26 cellular contexts compared by ENCODE assay signal in the genomic region with DNA sequence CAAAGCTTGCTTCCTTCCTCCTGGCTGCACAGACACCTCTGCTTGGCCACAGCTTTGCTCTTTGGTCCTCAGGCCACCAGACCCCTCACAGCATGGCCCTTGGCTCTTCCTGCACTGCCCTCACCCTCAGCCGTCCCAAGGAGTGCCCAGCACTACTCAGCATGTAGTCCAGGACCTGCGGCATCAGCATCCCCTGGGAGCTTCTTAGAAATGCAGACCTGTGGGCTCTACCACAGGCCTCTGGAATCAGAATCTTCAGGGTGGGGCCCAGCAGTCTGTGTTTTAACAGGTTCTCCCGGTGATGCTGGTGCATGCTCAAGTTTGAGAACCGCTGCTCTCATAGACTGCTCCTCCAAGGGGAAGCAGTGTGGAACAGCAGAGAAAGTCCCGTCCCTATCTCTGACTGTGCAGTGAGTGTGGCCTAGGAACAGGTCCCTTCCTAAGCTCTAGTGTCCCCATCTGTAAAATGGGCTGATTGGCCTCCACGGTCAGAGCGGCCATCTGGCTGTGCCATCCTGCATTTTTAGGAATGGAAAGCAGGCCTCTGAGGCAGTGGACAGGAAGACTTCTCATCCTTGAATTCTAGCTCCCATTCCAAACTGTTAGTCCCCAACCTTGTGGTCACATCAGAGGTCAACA. TPM values are rescaled to one million over a fixed set of nuclear protein-coding genes. Genes with fewer than 3 reads are reported as not detected.
DNase-seq lines count a peak whose midpoint lies in the region; ATAC-seq and TF ChIP-seq lines count a peak whose summit lies in the region.
"Had no signal": no experiment of that assay in that cellular context is flagged by ENCODE, and none has a peak within 500 bp of the region (broad histone marks: within the 10 kb centered on the region; RNA-seq: fewer than 3 reads in every experiment).

No MANE protein-coding gene starts in this region.

- no peaks in the 10 kb centered on the region for H3K9me3 ChIP-seq in T-helper 17 cell (ENCODE audit: control insufficient read depth, low read length, poor library complexity, severe bottlenecking)
- no peaks in the 10 kb centered on the region for H3K9me3 ChIP-seq in testis
- H3K9me3 ChIP-seq: Peyer's patch, SJCRH30 had no signal

- H3K27me3 Mint-ChIP-seq in Calu3 (ENCODE audit: unreplicated experiment) (no peaks in the 10 kb centered on the region), T-helper 17 cell (no peaks in the 10 kb centered on the region), endothelial cell (ENCODE audit: unreplicated experiment) (peaks cover 9% of the 10 kb centered on the region)
- H3K27me3 Mint-ChIP-seq: CD4-positive, alpha-beta T cell; IgD-negative memory B cell had no signal

- peaks cover 22% of the 10 kb centered on the region for H3K36me3 Mint-ChIP-seq in Calu3 (ENCODE audit: insufficient read depth, unreplicated experiment)
- H3K36me3 Mint-ChIP-seq in T-helper 17 cell (ENCODE audit: low read depth): no peaks in the 10 kb centered on the region
- H3K36me3 Mint-ChIP-seq in endothelial cell (ENCODE audit: low read depth, unreplicated experiment): peaks cover 8% of the 10 kb centered on the region
- no peaks in the 10 kb centered on the region for H3K36me3 Mint-ChIP-seq in stimulated activated effector memory CD8-positive, alpha-beta T cell treated with anti-CD3 and anti-CD28 coated beads, Interleukin-12 subunit alpha, Interleukin-12 subunit beta, amount 100 ng/mL, for 72 hours
- H3K36me3 Mint-ChIP-seq: IgD-negative memory B cell had no signal

- peak overlapping the region; percentile 3 for H3K27ac Mint-ChIP-seq in Calu3 (ENCODE audit: unreplicated experiment)
- peak overlapping the region; percentile 59 for H3K27ac Mint-ChIP-seq in T-helper 17 cell
- H3K27ac Mint-ChIP-seq in endothelial cell (ENCODE audit: unreplicated experiment): peak overlapping the region; percentile 81
- peak overlapping the region; percentile 32 for H3K27ac Mint-ChIP-seq in stimulated activated effector memory CD8-positive, alpha-beta T cell treated with anti-CD3 and anti-CD28 coated beads, Interleukin-12 subunit alpha, Interleukin-12 subunit beta, amount 100 ng/mL, for 72 hours
- H3K27ac Mint-ChIP-seq: CD4-positive, alpha-beta T cell had no signal

- WGBS in testis, 2 donors: 70 to 88% methylated on average over 6 to 7 of the region's 7 CpGs

- no peak for ATAC-seq in T-helper 17 cell
- ATAC-seq in stimulated activated effector memory CD8-positive, alpha-beta T cell treated with anti-CD3 and anti-CD28 coated beads, Interleukin-12 subunit alpha, Interleukin-12 subunit beta, amount 100 ng/mL, for 72 hours: no peak
- ATAC-seq: HCT116 had no signal

- no TSS peak for BruUV-seq in Calu3 (replicated peaks; lab: Mats Ljungman, UMichigan)

- CTCF ChIA-PET in Calu3 (lab: Charles Lee): interaction anchor here (0.6 to 1.1 kb wide), 4 partner anchors 73 to 266 kb away, joined by 3 to 5 read pairs (median 3); no protein-coding TSS in a partner anchor

- H3K4me3 ChIP-seq in testis: no peak overlapping the region
- H3K4me3 ChIP-seq: Peyer's patch, SJCRH30 had no signal

- H3K4me1 Mint-ChIP-seq in Calu3 (ENCODE audit: low read depth, unreplicated experiment): peaks cover 8% of the 10 kb centered on the region
- peaks cover 12% of the 10 kb centered on the region for H3K4me1 Mint-ChIP-seq in T-helper 17 cell
- H3K4me1 Mint-ChIP-seq in endothelial cell (ENCODE audit: unreplicated experiment): peaks cover 16% of the 10 kb centered on the region
- H3K4me1 Mint-ChIP-seq in stimulated activated effector memory CD8-positive, alpha-beta T cell treated with anti-CD3 and anti-CD28 coated beads, Interleukin-12 subunit alpha, Interleukin-12 subunit beta, amount 100 ng/mL, for 72 hours: peaks cover 12% of the 10 kb centered on the region

- H3K4me3 Mint-ChIP-seq in Calu3 (ENCODE audit: low read depth, unreplicated experiment) (no peak overlapping the region), T-helper 17 cell (no peak overlapping the region), endothelial cell (ENCODE audit: unreplicated experiment) (no peak overlapping the region)
- no peak overlapping the region for H3K4me3 Mint-ChIP-seq in stimulated activated effector memory CD8-positive, alpha-beta T cell treated with anti-CD3 and anti-CD28 coated beads, Interleukin-12 subunit alpha, Interleukin-12 subunit beta, amount 100 ng/mL, for 72 hours
- H3K4me3 Mint-ChIP-seq: CD4-positive, alpha-beta T cell; IgD-negative memory B cell had no signal

- DNase-seq in Calu3 (no peak), T-helper 17 cell (no peak), endothelial cell (ENCODE audit: low spot score) (no peak), testis (no peak), SKM-1 treated with dmso at 0.1 percent for 144 hours (lab: John Stamatoyannopoulos, UW; ENCODE audit: unreplicated experiment) (no peak)
- no peak for DNase-seq in stimulated activated effector memory CD8-positive, alpha-beta T cell treated with anti-CD3 and anti-CD28 coated beads, Interleukin-12 subunit alpha, Interleukin-12 subunit beta, amount 100 ng/mL, for 72 hours (ENCODE audit: low spot score in 2 of 2)
- DNase-seq in stimulated activated CD8-positive, alpha-beta memory T cell treated with anti-CD3 and anti-CD28 coated beads, Interleukin-4, amount 100 ng/mL, for 48 hours: no peak
- DNase-seq: CD4-positive, alpha-beta T cell; COR-L47; DMS 273 treated with DMSO at 0.1 percent for 48 hours; DND-41; GOT3; Karpas-422; NCI-H1694; NCI-H2081; NCI-H2171; NCI-H345; NCI-H524; NCI-H82; Peyer's patch; SJCRH30 had no signal

- intact Hi-C loops in Calu3 (cut with micrococcal nuclease; ENCODE audit: unreplicated experiment): no loop called here
- intact Hi-C loops in testis (cut with DNase I; ENCODE audit: low total_unique reads): no loop called here

- TF ChIP-seq POLR2A in testis (IDR thresholded peaks at IDR 0.05): no peak

- no peaks in the 10 kb centered on the region for H3K9me3 Mint-ChIP-seq in Calu3 (ENCODE audit: low read depth, unreplicated experiment)
- no peaks in the 10 kb centered on the region for H3K9me3 Mint-ChIP-seq in endothelial cell (ENCODE audit: unreplicated experiment)
- no peaks in the 10 kb centered on the region for H3K9me3 Mint-ChIP-seq in stimulated activated effector memory CD8-positive, alpha-beta T cell treated with anti-CD3 and anti-CD28 coated beads, Interleukin-12 subunit alpha, Interleukin-12 subunit beta, amount 100 ng/mL, for 72 hours
- H3K9me3 Mint-ChIP-seq: CD4-positive, alpha-beta T cell; IgD-negative memory B cell had no signal

- TF ChIP-seq CTCF in Calu3 (IDR thresholded peaks at IDR 0.05; ENCODE audit: unreplicated experiment) (no peak), endothelial cell (IDR thresholded peaks at IDR 0.05; ENCODE audit: unreplicated experiment) (no peak), testis (IDR thresholded peaks at IDR 0.05) (no peak)

- no peaks in the 10 kb centered on the region for H3K27me3 ChIP-seq in testis
- H3K27me3 ChIP-seq: Peyer's patch had no signal

- no peaks in the 10 kb centered on the region for H3K36me3 ChIP-seq in testis (ENCODE audit: low read depth, missing control alignments)
- H3K36me3 ChIP-seq: SJCRH30 had no signal

- H3K4me1 ChIP-seq in testis: peaks cover 22% of the 10 kb centered on the region

- H3K27ac ChIP-seq in testis: no peak overlapping the region
- H3K27ac ChIP-seq: SJCRH30 had no signal

RNA-seq across cellular contexts. Expression of gene GOLGA6A, which starts 36.6 kb away (rescaled TPM):
- total RNA-seq in Calu3 (2022): not detected in 2 replicates
- total RNA-seq in T-helper 17 cell: 1 to 10 TPM in 1 of 2 donors, not detected in 1; 1.0 TPM
- total RNA-seq in endothelial cell (ENCODE audit: unreplicated experiment): 0.85 TPM
- total RNA-seq in testis: 10 to 100 TPM; 32.4 to 42.4 TPM
- polyA plus RNA-seq in testis (ENCODE audit: insufficient read depth, low read depth, low replicate concordance): 24.6 TPM
- total RNA-seq: G401, M059J, SJCRH30 had no signal
- polyA plus RNA-seq: BJ, IgD-negative memory B cell had no signal

RNA-seq across cellular contexts. Expression of gene PML, which starts 51.2 kb away (rescaled TPM):
- total RNA-seq in Calu3 (2022) (120 and 153 TPM in 2 replicates), T-helper 17 cell (10 to 100 TPM; 47.6 to 52.6 TPM), endothelial cell (ENCODE audit: unreplicated experiment) (161 TPM), testis (10 to 100 TPM; 53.9 to 59.5 TPM)
- polyA plus RNA-seq in testis (ENCODE audit: insufficient read depth, low read depth, low replicate concordance): 20.9 TPM

RNA-seq across cellular contexts. Expression of gene STOML1, which starts 53.7 kb away (rescaled TPM):
- total RNA-seq in Calu3 (2022) (18.3 and 19.7 TPM in 2 replicates), T-helper 17 cell (1 to 10 TPM; 3.7 to 5.6 TPM), endothelial cell (ENCODE audit: unreplicated experiment) (14.3 TPM), testis (10 to 100 TPM; 18.2 to 20.1 TPM)
- polyA plus RNA-seq in testis (ENCODE audit: insufficient read depth, low read depth, low replicate concordance): 25.6 TPM

Comparison
In these comparisons a context has a peak if more than half of its experiments do, and no peak if none do; other contexts are left out.
1. H3K27ac Mint-ChIP-seq: peak in every context shown above with its lines; median percentile 81 in endothelial cell; 59 in T-helper 17 cell; 32 in stimulated activated effector memory CD8-positive, alpha-beta T cell treated with anti-CD3 and anti-CD28 coated beads, Interleukin-12 subunit alpha, Interleukin-12 subunit beta, amount 100 ng/mL, for 72 hours; 3 in Calu3.
2. RNA of gene GOLGA6A, which starts 36.6 kb away (total RNA-seq): 32.4 to 42.4 TPM in testis; 1.0 TPM in T-helper 17 cell, 0.85 TPM in endothelial cell (single experiment) and not detected in Calu3; every median in the first group is over 10 times any median in the second.